8 cellular contexts compared by ENCODE assay signal in the genomic region with DNA sequence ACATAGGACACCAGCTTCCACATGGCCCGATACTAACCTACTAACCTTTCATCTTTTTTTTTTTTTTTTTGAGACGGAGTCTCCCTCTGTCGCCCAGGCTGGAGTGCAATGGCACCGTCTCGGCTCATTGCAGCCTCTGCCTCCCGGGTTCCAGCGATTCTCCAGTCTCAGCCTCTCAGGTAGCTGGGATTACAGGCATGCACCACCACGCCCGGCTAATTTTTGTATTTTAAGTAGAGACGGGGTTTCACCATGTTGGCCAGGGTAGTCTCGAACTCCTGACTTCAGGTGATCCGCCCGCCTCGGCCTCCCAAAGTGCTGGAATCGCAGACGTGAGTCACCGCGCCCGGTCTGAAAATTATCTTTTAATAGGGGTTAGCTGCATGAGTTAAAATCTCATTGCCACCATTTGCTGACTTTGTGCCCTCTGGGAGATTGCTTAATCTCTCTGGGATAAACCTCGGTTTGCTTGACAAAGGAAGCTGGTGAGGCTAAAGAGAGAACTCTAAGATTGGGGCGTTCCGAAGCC. TPM values are rescaled to one million over a fixed set of nuclear protein-coding genes. Genes with fewer than 3 reads are reported as not detected.
A peak's percentile ranks its signal among the peaks of the same experiment; 100 is the strongest.
DNase-seq lines count a peak whose midpoint lies in the region; ATAC-seq and TF ChIP-seq lines count a peak whose summit lies in the region.
"Not testable (repeated sequence)": the region's sequence is repeated elsewhere in the genome, so short reads cannot be mapped to it uniquely, and the experiment has no call there.

No MANE protein-coding gene starts in this region.

- peak overlapping the region in 1 of 11 experiments; percentile 49; a peak in 1 of 22 replicates for H3K9ac ChIP-seq in BLaER1 treated with 17β-estradiol and CSF1 and Interleukin-3, amounts not matched to agents 10 nM and 100 nM
- H3K9ac ChIP-seq in subcutaneous abdominal adipose tissue (ENCODE audit: low read length in 5 of 5) = not testable (repeated sequence)

- TF ChIP-seq CTCF in activated B cell treated with CpG ODN at 0.5 μM for 24 hours (IDR thresholded peaks at IDR 0.05); astrocyte of the spinal cord (IDR thresholded peaks at IDR 0.05; ENCODE audit: low read depth, low read length); right lobe of liver (IDR thresholded peaks at IDR 0.05); osteocyte (IDR thresholded peaks at IDR 0.05): not testable (repeated sequence)

- ATAC-seq in activated B cell treated with CpG ODN at 0.5 μM for 24 hours (ENCODE audit: low read depth); right lobe of liver: not testable (repeated sequence)

- peaks cover 14 to 22% (median 20%) of the 10 kb centered on the region in 11 experiments for H3K36me3 ChIP-seq in BLaER1 treated with 17β-estradiol and CSF1 and Interleukin-3, amounts not matched to agents 10 nM and 100 nM
- not testable (repeated sequence) for H3K36me3 ChIP-seq in esophagus (ENCODE audit: control insufficient read depth in 2 of 2, insufficient read depth in 2 of 2, low read length in 1 of 2)
- H3K36me3 ChIP-seq in right lobe of liver = peaks cover 0 to 19% (median under 1%) of the 10 kb centered on the region in 4 donors
- peaks cover 0 to 17% (median 12%) of the 10 kb centered on the region in 5 donors for H3K36me3 ChIP-seq in subcutaneous abdominal adipose tissue (ENCODE audit: control insufficient read depth in 5 of 5, insufficient read depth in 5 of 5, low read length in 5 of 5)

- in situ Hi-C loops in astrocyte of the spinal cord (cut with HindIII; ENCODE audit: low sequenced_read_pairs) = not testable (repeated sequence)

- H3K4me2 ChIP-seq in BLaER1 treated with 17β-estradiol and CSF1 and Interleukin-3, amounts not matched to agents 10 nM and 100 nM = peak overlapping the region; percentile 61 to 73 (median 68)

- H3K27me3 Mint-ChIP-seq in activated B cell treated with CpG ODN at 0.5 μM for 24 hours = not testable (repeated sequence)
- H3K27me3 Mint-ChIP-seq in osteocyte (ENCODE audit: unreplicated experiment) = peaks cover 11% of the 10 kb centered on the region

- H3K4me3 ChIP-seq in BLaER1 treated with 17β-estradiol and CSF1 and Interleukin-3, amounts not matched to agents 10 nM and 100 nM = peak overlapping the region in 3 of 10 experiments; percentile 96 to 98 (median 97); a peak in 5 of 20 replicates
- peak overlapping the region; percentile 47 for H3K4me3 ChIP-seq in Jurkat, Clone E6-1 (ENCODE audit: low read length)
- peak overlapping the region; percentile 31 for H3K4me3 ChIP-seq in astrocyte of the spinal cord (ENCODE audit: low read depth, low read length)
- H3K4me3 ChIP-seq in esophagus (ENCODE audit: low read depth in 1 of 2, low read length in 2 of 2) = not testable (repeated sequence)
- H3K4me3 ChIP-seq in right lobe of liver = peak overlapping the region in 1 of 3 donors; percentile 76
- H3K4me3 ChIP-seq in subcutaneous abdominal adipose tissue (ENCODE audit: low read depth in 1 of 5, low read length in 5 of 5) = peak overlapping the region in 4 of 5 donors; percentile 18 to 49 (median 44)

- not testable (repeated sequence) for H3K27me3 ChIP-seq in BLaER1 treated with 17β-estradiol and CSF1 and Interleukin-3, amounts not matched to agents 10 nM and 100 nM; esophagus (ENCODE audit: control insufficient read depth in 1 of 2, insufficient read depth in 2 of 2, low read length in 2 of 2); right lobe of liver; subcutaneous abdominal adipose tissue (ENCODE audit: control insufficient read depth in 5 of 5, insufficient read depth in 4 of 5, low read length in 5 of 5)

- not testable (repeated sequence) for H3K9me3 ChIP-seq in BLaER1 treated with 17β-estradiol and CSF1 and Interleukin-3, amounts not matched to agents 10 nM and 100 nM (replicated peaks in 1 of 11); esophagus (ENCODE audit: control insufficient read depth in 2 of 2, insufficient read depth in 1 of 2, low read depth in 1 of 2, low read length in 1 of 2); right lobe of liver; subcutaneous abdominal adipose tissue (ENCODE audit: control insufficient read depth in 5 of 5, low read length in 5 of 5)

- H3K4me3 Mint-ChIP-seq in activated B cell treated with CpG ODN at 0.5 μM for 24 hours = peak overlapping the region; percentile 78
- H3K4me3 Mint-ChIP-seq in osteocyte (ENCODE audit: unreplicated experiment) = peak overlapping the region; percentile 69

- WGBS in esophagus, 2 donors = 48 to 52% methylated on average over 22 of the region's 22 CpGs
- 48% methylated on average over 11 of the region's 22 CpGs for WGBS in right lobe of liver (ENCODE audit: insufficient coverage, low coverage, low lambda C conversion rate, missing lambda C conversion rate)

- H3K4me1 Mint-ChIP-seq in activated B cell treated with CpG ODN at 0.5 μM for 24 hours (peaks cover 15% of the 10 kb centered on the region), osteocyte (ENCODE audit: unreplicated experiment) (peaks cover 12% of the 10 kb centered on the region)

- H3K36me3 Mint-ChIP-seq in activated B cell treated with CpG ODN at 0.5 μM for 24 hours (ENCODE audit: low read depth) = peaks cover 13% of the 10 kb centered on the region
- H3K36me3 Mint-ChIP-seq in osteocyte (ENCODE audit: unreplicated experiment) = not testable (repeated sequence)

- H3K9me3 Mint-ChIP-seq in activated B cell treated with CpG ODN at 0.5 μM for 24 hours; osteocyte (ENCODE audit: unreplicated experiment): not testable (repeated sequence)

- not testable (repeated sequence) for TF ChIP-seq POLR2A in right lobe of liver (IDR thresholded peaks at IDR 0.05)

- H3K27ac Mint-ChIP-seq in activated B cell treated with CpG ODN at 0.5 μM for 24 hours = peak overlapping the region; percentile 18
- H3K27ac Mint-ChIP-seq in osteocyte (ENCODE audit: unreplicated experiment) = not testable (repeated sequence)

- CTCF ChIA-PET in activated B cell treated with CpG ODN at 0.5 μM for 24 hours (lab: Charles Lee) = interaction anchor here (0.9 to 1.1 kb wide), 3 partner anchors 29 to 317 kb away, joined by 3 to 7 read pairs (median 3); no protein-coding TSS in a partner anchor

- POLR2A ChIA-PET in activated B cell treated with CpG ODN at 0.5 μM for 24 hours (lab: Charles Lee) = interaction anchor here (0.7 to 0.9 kb wide), 3 partner anchors 65 to 515 kb away, joined by 3 to 4 read pairs (median 4); a partner anchor contains a TSS

- intact Hi-C loops in activated B cell treated with CpG ODN at 0.5 μM for 24 hours (cut with micrococcal nuclease) = loop anchor here (1.0 kb wide), 1 partner anchor 63 kb away; no protein-coding TSS in a partner anchor
- intact Hi-C loops in right lobe of liver (cut with DNase I) = not testable (repeated sequence)

- DNase-seq in Jurkat, Clone E6-1 (ENCODE audit: low read depth, low spot score); activated B cell treated with CpG ODN at 0.5 μM for 24 hours; astrocyte of the spinal cord (ENCODE audit: low read depth, low spot score); right lobe of liver; osteocyte (ENCODE audit: extremely low spot score, unreplicated experiment): not testable (repeated sequence)

- H4K20me1 ChIP-seq in BLaER1 treated with 17β-estradiol and CSF1 and Interleukin-3, amounts not matched to agents 10 nM and 100 nM = peaks cover 0 to 31% (median 6%) of the 10 kb centered on the region in 11 experiments; a peak in 12 of 22 replicates

- H3K27ac ChIP-seq in BLaER1 treated with 17β-estradiol and CSF1 and Interleukin-3, amounts not matched to agents 10 nM and 100 nM = peak overlapping the region in 6 of 11 experiments; percentile 26 to 67 (median 46); a peak in 10 of 22 replicates
- H3K27ac ChIP-seq in esophagus (ENCODE audit: low read depth in 2 of 2, low read length in 1 of 2) = peak overlapping the region; percentile 12 to 34
- peak overlapping the region; percentile 6 to 92 (median 60) for H3K27ac ChIP-seq in right lobe of liver
- peak overlapping the region; percentile 79 for H3K27ac ChIP-seq in subcutaneous abdominal adipose tissue (ENCODE audit: low read depth, low read length)

- peaks cover 18 to 34% (median 27%) of the 10 kb centered on the region in 10 experiments for H3K4me1 ChIP-seq in BLaER1 treated with 17β-estradiol and CSF1 and Interleukin-3, amounts not matched to agents 10 nM and 100 nM
- H3K4me1 ChIP-seq in esophagus (ENCODE audit: control insufficient read depth in 2 of 2, insufficient read depth in 2 of 2, low read length in 1 of 2); right lobe of liver: not testable (repeated sequence)
- peaks cover 5 to 26% (median 24%) of the 10 kb centered on the region in 5 donors for H3K4me1 ChIP-seq in subcutaneous abdominal adipose tissue (ENCODE audit: control insufficient read depth in 5 of 5, insufficient read depth in 5 of 5, low read length in 5 of 5)

RNA-seq across cellular contexts. Expression of a gene that starts 0.4 kb away (rescaled TPM):
- polyA plus RNA-seq in Jurkat, Clone E6-1 (2012; ENCODE audit: insufficient read depth, insufficient read length) = 39.7 TPM
- total RNA-seq in activated B cell treated with CpG ODN at 0.5 μM for 24 hours = 55.0 and 60.1 TPM in 2 replicates
- 10 to 100 TPM; 10.6 to 31.7 TPM for polyA plus RNA-seq in esophagus
- total RNA-seq in right lobe of liver = 10 to 100 TPM in 5 of 6 experiments, 1 to 10 TPM in 1; 7.4 to 63.7 (median 39.1) TPM
- total RNA-seq in osteocyte = 36.3 and 38.4 TPM in 2 replicates

RNA-seq across cellular contexts. Expression of a gene that starts 50.2 kb away (rescaled TPM):
- polyA plus RNA-seq in Jurkat, Clone E6-1 (2012; ENCODE audit: insufficient read depth, insufficient read length) = 0.82 TPM
- total RNA-seq in activated B cell treated with CpG ODN at 0.5 μM for 24 hours (not detected in 2 replicates), right lobe of liver (10 to 100 TPM in 5 of 6 experiments, 1 to 10 TPM in 1; 9.8 to 40.2 (median 26.2) TPM), osteocyte (196 and 203 TPM in 2 replicates)
- 1 to 10 TPM; 6.0 to 7.2 TPM for polyA plus RNA-seq in esophagus

Comparison
In these comparisons a context has a peak if more than half of its experiments do, and no peak if none do; other contexts are left out.
1. H3K27ac ChIP-seq: peak in every context shown above with its lines; median percentile 79 in subcutaneous abdominal adipose tissue; 60 in right lobe of liver; 46 in BLaER1 treated with 17β-estradiol and CSF1 and Interleukin-3, amounts not matched to agents 10 nM and 100 nM; 23 in esophagus.
2. RNA of a gene that starts 50.2 kb away (total RNA-seq): 196 to 203 TPM in osteocyte and 9.8 to 40.2 TPM in right lobe of liver; not detected in activated B cell treated with CpG ODN at 0.5 μM for 24 hours; every median in the first group is over 10 times any median in the second.